In the genomic region with DNA sequence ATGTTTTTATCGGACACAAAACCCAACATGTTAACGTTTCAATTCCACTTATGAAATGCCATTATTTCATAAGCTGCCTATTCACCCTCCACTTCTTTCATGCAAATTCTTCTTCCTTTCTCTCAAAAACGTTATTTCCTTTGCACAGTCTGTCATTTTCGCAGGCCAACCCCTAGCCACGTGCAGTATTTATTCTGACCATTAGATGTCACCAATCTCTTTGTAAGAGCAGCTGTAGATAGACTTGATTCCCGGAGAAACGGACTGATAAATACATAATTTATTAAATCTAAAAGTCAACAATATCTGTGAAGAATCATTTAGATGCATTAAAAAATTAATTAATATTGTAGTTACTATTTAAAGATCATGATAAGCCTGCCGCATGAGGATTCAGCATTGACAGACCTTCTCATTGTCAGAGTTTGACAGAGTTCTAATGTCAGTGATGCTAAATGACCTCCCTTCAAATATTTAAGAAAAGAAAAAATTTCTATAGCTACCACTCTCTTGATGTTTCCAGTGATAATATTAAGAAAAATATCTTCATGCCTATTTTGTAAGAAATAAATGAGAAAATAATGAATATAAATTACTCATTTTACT, we compare ENCODE assay signal across 8 cellular contexts.
DNase-seq lines count a peak whose midpoint lies in the region; ATAC-seq and TF ChIP-seq lines count a peak whose summit lies in the region.

No MANE protein-coding gene starts in this region.

- no peaks in the 10 kb centered on the region for H3K9me3 Mint-ChIP-seq in neural crest cell

- TF ChIP-seq CTCF in GM12874 (IDR thresholded peaks at IDR 0.05; ENCODE audit: insufficient read depth, low read depth, low read length) (peak; percentile 44; the same call in 1 of the 2 replicates), neural crest cell (conservative IDR thresholded peaks at IDR 0.05) (peak; percentile 79)

- H3K36me3 ChIP-seq in NT2/D1 (ENCODE audit: insufficient read depth, insufficient read length, low read length), result no peaks in the 10 kb centered on the region

- DNase-seq in HS-5 (ENCODE audit: low read depth), result peak; percentile 34
- peak; percentile 16 for DNase-seq in NT2/D1 (ENCODE audit: low read depth, low spot score)
- peak; percentile 9 to 20 for DNase-seq in dermis microvascular lymphatic vessel endothelial cell (ENCODE audit: low read depth in 2 of 2)
- peak; percentile 27 for DNase-seq in neural crest cell (ENCODE audit: low read depth, low spot score)
- DNase-seq in EL, result no peak
- no peak for DNase-seq in activated CD4-positive, alpha-beta T cell treated with anti-CD3 and anti-CD28 coated beads for 4 hours

- H3K27me3 ChIP-seq in NT2/D1 (ENCODE audit: insufficient read depth, insufficient read length), result no peaks in the 10 kb centered on the region

- no peaks in the 10 kb centered on the region for H3K36me3 Mint-ChIP-seq in neural crest cell (ENCODE audit: low read depth)

- H3K27ac Mint-ChIP-seq in neural crest cell (ENCODE audit: unreplicated experiment), result no peak overlapping the region

- no peaks in the 10 kb centered on the region for H3K9me3 ChIP-seq in NT2/D1 (ENCODE audit: insufficient read depth, low read length)

- H3K4me3 ChIP-seq in NT2/D1 (ENCODE audit: insufficient read length, low read depth), result no peak overlapping the region

- H3K4me1 Mint-ChIP-seq in neural crest cell, result peaks cover 7% of the 10 kb centered on the region

- no peak overlapping the region for H3K4me3 Mint-ChIP-seq in neural crest cell

- no peak overlapping the region for H3K9ac ChIP-seq in NT2/D1 (ENCODE audit: insufficient read length, low read depth)

- no peaks in the 10 kb centered on the region for H3K4me1 ChIP-seq in NT2/D1 (ENCODE audit: insufficient read depth, insufficient read length)

- H3K27me3 Mint-ChIP-seq in neural crest cell (ENCODE audit: low read depth), result peaks cover 2% of the 10 kb centered on the region

- peak; percentile 98 for ATAC-seq in GM21723 (IDR thresholded peaks at IDR 0.05; ENCODE audit: unreplicated experiment)

Comparison
In these comparisons a context has a peak if more than half of its experiments do, and no peak if none do; other contexts are left out.
1. DNase-seq: peak in HS-5 (single experiment), NT2/D1 (single experiment), dermis microvascular lymphatic vessel endothelial cell (2 of 2) and neural crest cell (single experiment); none in EL (single experiment) and activated CD4-positive, alpha-beta T cell treated with anti-CD3 and anti-CD28 coated beads for 4 hours (0 of 2).